10 cellular contexts compared by ENCODE assay signal in the genomic region with DNA sequence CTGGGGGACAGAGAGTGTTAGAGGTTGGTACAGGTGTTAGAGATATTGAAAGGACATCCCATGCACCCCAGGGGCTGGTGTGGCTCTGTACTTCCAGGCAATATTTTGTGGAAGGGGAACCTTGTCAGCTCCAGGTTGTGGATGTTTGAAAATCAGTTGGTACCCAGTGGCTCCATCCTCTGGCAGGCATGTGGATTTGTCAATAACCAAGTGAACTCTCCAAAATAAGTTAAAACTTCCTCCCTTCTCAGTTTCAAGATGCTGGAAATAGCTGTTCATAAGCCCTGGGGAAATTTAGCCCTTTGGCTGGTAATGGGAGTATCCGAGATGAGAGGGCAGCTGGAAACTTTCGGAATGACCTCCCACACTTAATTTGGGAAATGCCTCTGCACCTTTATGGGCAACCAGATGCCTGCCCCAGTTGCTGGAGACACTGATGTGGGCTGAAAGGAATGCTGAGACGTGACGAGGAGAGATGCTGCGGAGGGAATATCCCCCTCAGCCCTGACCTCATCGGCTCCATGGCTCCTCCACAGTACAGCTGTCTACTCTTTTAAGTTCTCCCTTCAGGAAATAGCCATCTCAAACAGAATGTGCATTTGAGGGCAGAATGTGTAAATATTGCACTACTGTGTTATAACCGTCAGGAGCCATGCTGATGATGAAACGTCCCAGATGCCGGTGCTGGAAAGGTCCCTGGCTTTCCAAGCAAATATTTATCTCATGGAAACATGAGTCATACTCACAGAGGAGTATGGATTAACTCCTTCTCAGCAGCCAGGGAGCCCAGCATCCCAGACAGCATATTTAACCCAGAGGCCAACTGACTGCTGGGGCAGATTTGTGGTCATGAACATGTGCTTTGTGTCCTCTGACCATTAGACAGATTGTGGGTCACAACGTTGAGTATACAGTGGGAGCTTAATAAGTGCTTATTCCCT. TPM values are rescaled to one million over a fixed set of nuclear protein-coding genes. Genes with fewer than 3 reads are reported as not detected.
A peak's percentile ranks its signal among the peaks of the same experiment; 100 is the strongest.
DNase-seq lines count a peak whose midpoint lies in the region; ATAC-seq, FAIRE-seq and TF ChIP-seq lines count a peak whose summit lies in the region.
"Had no signal": no experiment of that assay in that cellular context is flagged by ENCODE, and none has a peak within 500 bp of the region (broad histone marks: within the 10 kb centered on the region; RNA-seq: fewer than 3 reads in every experiment).

No MANE protein-coding gene starts in this region.

- peaks cover 70% of the 10 kb centered on the region for H3K4me1 ChIP-seq in HepG2 (ENCODE audit: insufficient read depth, low read length)

- H2AFZ ChIP-seq in HepG2 (ENCODE audit: low read length) = no peak overlapping the region

- H3K4me1 Mint-ChIP-seq in activated CD4-positive, alpha-beta memory T cell treated with anti-CD3 and anti-CD28 coated beads for 36 hours (ENCODE audit: low read depth) = no peaks in the 10 kb centered on the region
- H3K4me1 Mint-ChIP-seq in activated CD4-positive, alpha-beta memory T cell treated with anti-CD3 and anti-CD28 coated beads, Interleukin-2, amount 10 ng/mL, durations not matched to agents 7 days and 5 days = peaks cover 1% of the 10 kb centered on the region

- peak; percentile 99 for FAIRE-seq in HepG2 (lab: Jason Lieb, UNC)

- 0% methylated on average over 8 of the region's 10 CpGs for WGBS in HepG2 (ENCODE audit: low lambda C conversion rate)

- in situ Hi-C loops in HepG2 (cut with HindIII; ENCODE audit: extremely low pct_ligation_motif_present, low pct_unique_long_range_greater_than_20kb) = no loop called here

- peak overlapping the region in 1 of 3 experiments; percentile 14; a peak in 1 of 6 replicates for H3K4me3 ChIP-seq in HepG2 (replicated peaks in 1 of 3; ENCODE audit: insufficient read depth in 1 of 3, low read depth in 2 of 3, low read length in 3 of 3)

- no peaks in the 10 kb centered on the region for H4K20me1 ChIP-seq in HepG2 (ENCODE audit: insufficient read depth, low read length)

- H3K27ac ChIP-seq in HepG2 (ENCODE audit: extremely low read length, insufficient read depth, low read length) = peak overlapping the region; percentile 89

- H3K36me3 Mint-ChIP-seq in activated CD4-positive, alpha-beta memory T cell treated with anti-CD3 and anti-CD28 coated beads for 36 hours = no peaks in the 10 kb centered on the region
- no peaks in the 10 kb centered on the region for H3K36me3 Mint-ChIP-seq in activated CD4-positive, alpha-beta memory T cell treated with anti-CD3 and anti-CD28 coated beads, Interleukin-2, amount 10 ng/mL, durations not matched to agents 7 days and 5 days (ENCODE audit: low read depth)

- peak overlapping the region; percentile 50 for H3K9ac ChIP-seq in HepG2 (ENCODE audit: insufficient read depth, low read depth, low read length)

- CTCF ChIA-PET in activated CD4-positive, alpha-beta memory T cell treated with anti-CD3 and anti-CD28 coated beads for 36 hours (lab: Charles Lee) = interaction anchor here (0.8 to 1.6 kb wide), 5 partner anchors 21 to 170 kb away, joined by 3 to 5 read pairs (median 3); no protein-coding TSS in a partner anchor
- CTCF ChIA-PET in activated CD4-positive, alpha-beta memory T cell treated with anti-CD3 and anti-CD28 coated beads, Interleukin-2, amount 10 ng/mL, durations not matched to agents 7 days and 5 days (lab: Charles Lee) = no interaction called here
- CTCF ChIA-PET in HepG2 (lab: Yijun Ruan, JAX; ENCODE audit: low intra/inter-chr PET ratio, low total read pairs) = interaction anchor here (1.7 to 2.0 kb wide), 2 partner anchors 85 to 113 kb away, joined by 5 to 7 read pairs; no protein-coding TSS in a partner anchor

- POLR2A ChIA-PET in activated CD4-positive, alpha-beta memory T cell treated with anti-CD3 and anti-CD28 coated beads for 36 hours (lab: Charles Lee) = no interaction called here
- POLR2A ChIA-PET in activated CD4-positive, alpha-beta memory T cell treated with anti-CD3 and anti-CD28 coated beads, Interleukin-2, amount 10 ng/mL, durations not matched to agents 7 days and 5 days (lab: Charles Lee) = no interaction called here
- POLR2A ChIA-PET in HepG2 (lab: Yijun Ruan, JAX) = interaction anchor here (0.8 to 2.5 kb wide), 9 partner anchors 9 to 86 kb away, joined by 3 to 26 read pairs (median 9); a partner anchor contains a TSS

- no peaks in the 10 kb centered on the region for H3K27me3 Mint-ChIP-seq in activated CD4-positive, alpha-beta memory T cell treated with anti-CD3 and anti-CD28 coated beads for 36 hours
- H3K27me3 Mint-ChIP-seq in activated CD4-positive, alpha-beta memory T cell treated with anti-CD3 and anti-CD28 coated beads, Interleukin-2, amount 10 ng/mL, durations not matched to agents 7 days and 5 days = peaks cover 2% of the 10 kb centered on the region

- H3K4me2 ChIP-seq in HepG2 (ENCODE audit: low read depth, low read length) = peak overlapping the region; percentile 65

- peak; percentile 83 for ATAC-seq in HepG2
- ATAC-seq in GM21515 (IDR thresholded peaks at IDR 0.05; ENCODE audit: unreplicated experiment) = no peak
- ATAC-seq in GM18505 (IDR thresholded peaks at IDR 0.05; ENCODE audit: unreplicated experiment) = no peak
- ATAC-seq in GM21786 (IDR thresholded peaks at IDR 0.05; ENCODE audit: unreplicated experiment) = no peak

- no peaks in the 10 kb centered on the region for H3K9me3 ChIP-seq in HepG2 (ENCODE audit: low read length)

- H3K4me3 Mint-ChIP-seq in activated CD4-positive, alpha-beta memory T cell treated with anti-CD3 and anti-CD28 coated beads for 36 hours = no peak overlapping the region
- H3K4me3 Mint-ChIP-seq in activated CD4-positive, alpha-beta memory T cell treated with anti-CD3 and anti-CD28 coated beads, Interleukin-2, amount 10 ng/mL, durations not matched to agents 7 days and 5 days = no peak overlapping the region

- TF ChIP-seq EP300 in HepG2 (IDR thresholded peaks at IDR 0.05; ENCODE audit: low read depth in 2 of 2, low read length in 2 of 2) = peak; percentile 93 to 98
- peak; percentile 97 for TF ChIP-seq EP300 in HepG2 (CRISPR knock-in tag; IDR thresholded peaks at IDR 0.05; ENCODE audit: borderline replicate concordance)

- H3K9me3 Mint-ChIP-seq in activated CD4-positive, alpha-beta memory T cell treated with anti-CD3 and anti-CD28 coated beads for 36 hours = no peaks in the 10 kb centered on the region
- H3K9me3 Mint-ChIP-seq in activated CD4-positive, alpha-beta memory T cell treated with anti-CD3 and anti-CD28 coated beads, Interleukin-2, amount 10 ng/mL, durations not matched to agents 7 days and 5 days = no peaks in the 10 kb centered on the region

- no peak overlapping the region for H3K27ac Mint-ChIP-seq in activated CD4-positive, alpha-beta memory T cell treated with anti-CD3 and anti-CD28 coated beads for 36 hours
- H3K27ac Mint-ChIP-seq in activated CD4-positive, alpha-beta memory T cell treated with anti-CD3 and anti-CD28 coated beads, Interleukin-2, amount 10 ng/mL, durations not matched to agents 7 days and 5 days = no peak overlapping the region

- peaks cover 37 to 69% of the 10 kb centered on the region in 2 experiments for H3K36me3 ChIP-seq in HepG2 (replicated peaks in 1 of 2; ENCODE audit: control insufficient read depth in 1 of 2, insufficient read depth in 2 of 2, low read length in 2 of 2)

- H3K27me3 ChIP-seq in HepG2 (ENCODE audit: control insufficient read depth in 1 of 2, insufficient read depth in 2 of 2, low read length in 2 of 2) = no peaks in the 10 kb centered on the region

- intact Hi-C loops in activated CD4-positive, alpha-beta memory T cell treated with anti-CD3 and anti-CD28 coated beads for 36 hours (cut with micrococcal nuclease) = no loop called here
- intact Hi-C loops in HepG2 (cut with micrococcal nuclease; ENCODE audit: unreplicated experiment) = loop anchor here (1.0 to 2.0 kb wide), 3 partner anchors 30 to 172 kb away; a partner anchor contains a TSS

- peak; percentile 51 for TF ChIP-seq CTCF in HepG2 (CRISPR knock-in tag; IDR thresholded peaks at IDR 0.05)

- DNase-seq in activated CD4-positive, alpha-beta memory T cell treated with anti-CD3 and anti-CD28 coated beads for 36 hours = peak; percentile 8
- DNase-seq in activated CD4-positive, alpha-beta memory T cell treated with anti-CD3 and anti-CD28 coated beads, Interleukin-2, amount 10 ng/mL, durations not matched to agents 7 days and 5 days = no peak
- peak; percentile 97 for DNase-seq in brain pericyte (ENCODE audit: low read depth, low spot score)
- DNase-seq in HepG2 (ENCODE audit: low spot score) = peak; percentile 99
- no peak for DNase-seq in NCI-H1694 treated with DMSO at 0.1 percent for 48 hours (lab: John Stamatoyannopoulos, UW)
- DNase-seq: DND-41, NCI-H748 treated with DMSO at 0.1 percent for 48 hours had no signal

- H3K79me2 ChIP-seq in HepG2 (ENCODE audit: insufficient read depth, low read length) = no peaks in the 10 kb centered on the region

- TF ChIP-seq POLR2A in HepG2 (IDR thresholded peaks at IDR 0.05; ENCODE audit: insufficient read depth in 1 of 2, low read depth in 2 of 2, low read length in 2 of 2) (no peak), GM18505 (IDR thresholded peaks at IDR 0.05; ENCODE audit: borderline replicate concordance, extremely low read depth, insufficient read depth, insufficient read length) (no peak)

- TF ChIP-seq RAD21 in HepG2 (CRISPR knock-in tag; IDR thresholded peaks at IDR 0.05) = peak; percentile 26; the same call in 1 of the 2 replicates

- TSS peak; percentile 71 for BruUV-seq in HepG2 (replicated peaks; lab: Mats Ljungman, UMichigan)

RNA-seq across cellular contexts. Expression of a gene that starts 29.5 kb away (rescaled TPM):
- total RNA-seq in activated CD4-positive, alpha-beta memory T cell treated with anti-CD3 and anti-CD28 coated beads for 36 hours = under 1 TPM; 0.58 to 0.97 TPM
- not detected for total RNA-seq in activated CD4-positive, alpha-beta memory T cell treated with anti-CD3 and anti-CD28 coated beads, Interleukin-2, amount 10 ng/mL, durations not matched to agents 7 days and 5 days
- total RNA-seq in HepG2 (2016; rRNA removed; fragmentation: Illumina TruSeq; extraction: Trizol) = 138 and 275 TPM in 2 replicates
- total RNA-seq in HepG2 (2016; cell fraction: cytosol; rRNA removed; fragmentation: Illumina TruSeq; extraction: Trizol; ENCODE audit: low read depth) = 50.3 and 55.8 TPM in 2 replicates
- total RNA-seq in HepG2 (2016; cell fraction: insoluble cytoplasmic fraction; rRNA removed; fragmentation: Illumina TruSeq; extraction: Trizol) = 131 and 276 TPM in 2 replicates
- total RNA-seq in HepG2 (2016; cell fraction: membrane; rRNA removed; fragmentation: Illumina TruSeq; extraction: Trizol) = 113 and 131 TPM in 2 replicates
- total RNA-seq in HepG2 (2016; cell fraction: nucleus; rRNA removed; fragmentation: Illumina TruSeq; extraction: Trizol) = 247 and 314 TPM in 2 replicates
- polyA plus RNA-seq in HepG2 (2011; rRNA removed) = 441 and 457 TPM in 2 replicates
- 304 and 337 TPM in 2 replicates for polyA plus RNA-seq in HepG2 (2011; cell fraction: cytosol; rRNA removed)
- 658 and 897 TPM in 2 replicates for polyA plus RNA-seq in HepG2 (2011; cell fraction: nucleus; rRNA removed)
- polyA plus RNA-seq in HepG2 (2012) = 309 and 371 TPM in 2 replicates
- 43.1 and 46.7 TPM in 2 replicates for polyA plus RNA-seq in HepG2 (2016; cell fraction: cytosol; fragmentation: Illumina TruSeq; extraction: Trizol; ENCODE audit: low read depth)
- polyA plus RNA-seq in HepG2 (2016; cell fraction: insoluble cytoplasmic fraction; fragmentation: Illumina TruSeq; extraction: Trizol; ENCODE audit: low read depth) = 120 and 134 TPM in 2 replicates
- polyA plus RNA-seq in HepG2 (2016; cell fraction: membrane; fragmentation: Illumina TruSeq; extraction: Trizol; ENCODE audit: low read depth) = 83.1 and 98.3 TPM in 2 replicates
- polyA plus RNA-seq in HepG2 (2016; cell fraction: nucleus; fragmentation: Illumina TruSeq; extraction: Trizol; ENCODE audit: insufficient read depth, low read depth) = 385 and 414 TPM in 2 replicates
- polyA minus RNA-seq in HepG2 (2011; rRNA and poly(A)+ RNA removed; ENCODE audit: low replicate concordance) = 25.5 and 364 TPM in 2 replicates
- polyA minus RNA-seq in HepG2 (2011; cell fraction: cytosol; rRNA and poly(A)+ RNA removed) = 249 and 302 TPM in 2 replicates
- 204 and 216 TPM in 2 replicates for polyA minus RNA-seq in HepG2 (2011; cell fraction: nucleus; rRNA and poly(A)+ RNA removed)

Comparison
In these comparisons a context has a peak if more than half of its experiments do, and no peak if none do; other contexts are left out.
1. DNase-seq: peak in activated CD4-positive, alpha-beta memory T cell treated with anti-CD3 and anti-CD28 coated beads for 36 hours (single experiment), brain pericyte (single experiment) and HepG2 (single experiment); none in activated CD4-positive, alpha-beta memory T cell treated with anti-CD3 and anti-CD28 coated beads, Interleukin-2, amount 10 ng/mL, durations not matched to agents 7 days and 5 days (single experiment) and NCI-H1694 treated with DMSO at 0.1 percent for 48 hours (single experiment).
2. RNA of a gene that starts 29.5 kb away (total RNA-seq): 50.3 to 314 TPM in HepG2; 0.58 to 0.97 TPM in activated CD4-positive, alpha-beta memory T cell treated with anti-CD3 and anti-CD28 coated beads for 36 hours and not detected in activated CD4-positive, alpha-beta memory T cell treated with anti-CD3 and anti-CD28 coated beads, Interleukin-2, amount 10 ng/mL, durations not matched to agents 7 days and 5 days; every median in the first group is over 10 times any median in the second.